Comparison of ENCODE assay signal across 14 cellular contexts in the genomic region with DNA sequence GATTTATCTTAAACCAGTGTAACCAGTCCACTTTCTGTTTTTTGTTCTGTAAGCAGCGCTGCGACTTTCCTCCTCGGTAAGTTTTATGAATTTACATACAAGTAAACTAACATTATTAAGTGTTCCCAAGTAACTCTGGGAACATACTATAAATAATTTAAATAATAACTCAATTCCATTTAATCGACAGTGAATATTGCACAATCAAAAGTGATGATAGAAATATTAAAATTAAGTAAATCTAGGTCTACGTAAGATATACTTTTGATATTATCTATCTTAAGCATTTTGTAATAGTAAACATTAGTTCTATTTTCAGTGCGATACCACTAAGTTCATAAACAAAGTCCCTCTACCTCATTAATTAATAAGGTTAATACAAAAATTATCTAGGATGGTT. TPM values are rescaled to one million over a fixed set of nuclear protein-coding genes. Genes with fewer than 3 reads are reported as not detected.
A peak's percentile ranks its signal among the peaks of the same experiment; 100 is the strongest.
DNase-seq lines count a peak whose midpoint lies in the region; ATAC-seq and TF ChIP-seq lines count a peak whose summit lies in the region.
"Had no signal": no experiment of that assay in that cellular context is flagged by ENCODE, and none has a peak within 500 bp of the region (broad histone marks: within the 10 kb centered on the region; RNA-seq: fewer than 3 reads in every experiment).

No MANE protein-coding gene starts in this region.

- ATAC-seq in Right ventricle myocardium superior (ENCODE audit: poor library complexity), result no peak
- no peak for ATAC-seq in gastrocnemius medialis
- ATAC-seq in HG03457 (IDR thresholded peaks at IDR 0.05; ENCODE audit: unreplicated experiment), result no peak
- no peak for ATAC-seq in GM18505 (IDR thresholded peaks at IDR 0.05; ENCODE audit: unreplicated experiment)

- TF ChIP-seq POLR2A in gastrocnemius medialis (IDR thresholded peaks at IDR 0.05) (no peak), GM18505 (IDR thresholded peaks at IDR 0.05; ENCODE audit: borderline replicate concordance, extremely low read depth, insufficient read depth, insufficient read length) (no peak)

- peak overlapping the region; percentile 94 to 100 for H3K27ac ChIP-seq in right atrium auricular region
- H3K27ac ChIP-seq in fibroblast of lung (ENCODE audit: insufficient read depth, low read length), result no peak overlapping the region
- peak overlapping the region; percentile 92 to 99 (median 98) for H3K27ac ChIP-seq in gastrocnemius medialis
- H3K27ac ChIP-seq in osteoblast (ENCODE audit: low read depth, low read length), result no peak overlapping the region
- H3K27ac ChIP-seq: GM23248 had no signal

- H3K9ac ChIP-seq in fibroblast of lung (ENCODE audit: insufficient read depth, low read length), result no peak overlapping the region
- H3K9ac ChIP-seq: GM23248 had no signal

- H3K4me2 ChIP-seq in fibroblast of lung (ENCODE audit: extremely low read depth, insufficient read depth, low read length) (peak overlapping the region; percentile 96), osteoblast (ENCODE audit: insufficient read depth, low read length) (no peak overlapping the region)

- H3K4me1 ChIP-seq in right atrium auricular region (peaks cover 0 to 77% of the 10 kb centered on the region in 2 donors), fibroblast of lung (ENCODE audit: control insufficient read depth, extremely low read depth, insufficient read depth, low read length) (peaks cover 3% of the 10 kb centered on the region), gastrocnemius medialis (peaks cover 77 to 87% of the 10 kb centered on the region in 2 donors), osteoblast (ENCODE audit: insufficient read depth, low read length) (peaks cover 21% of the 10 kb centered on the region)
- H3K4me1 ChIP-seq: Caco-2 had no signal

- no peaks in the 10 kb centered on the region for H4K20me1 ChIP-seq in fibroblast of lung (ENCODE audit: control insufficient read depth, extremely low read depth, insufficient read depth, low read length)
- peaks cover 15% of the 10 kb centered on the region for H4K20me1 ChIP-seq in osteoblast (ENCODE audit: insufficient read depth, low read length)

- H2AFZ ChIP-seq in fibroblast of lung (ENCODE audit: low read length), result no peak overlapping the region
- H2AFZ ChIP-seq in osteoblast (ENCODE audit: low read length), result no peak overlapping the region
- H2AFZ ChIP-seq: GM23248 had no signal

- no peak for TF ChIP-seq CTCF in right atrium auricular region (IDR thresholded peaks at IDR 0.05)
- no peak for TF ChIP-seq CTCF in fibroblast of lung (conservative IDR thresholded peaks at IDR 0.05 in 1 of 2, IDR thresholded peaks at IDR 0.05 in 1 of 2; ENCODE audit: low read depth in 1 of 2, low read length in 2 of 2)
- TF ChIP-seq CTCF in gastrocnemius medialis (IDR thresholded peaks at IDR 0.05 in 4 of 5, conservative IDR thresholded peaks at IDR 0.05 in 1 of 5), result no peak
- no peak for TF ChIP-seq CTCF in osteoblast (IDR thresholded peaks at IDR 0.05; ENCODE audit: extremely low read depth, low read depth, low read length)

- H3K36me3 ChIP-seq in right atrium auricular region (no peaks in the 10 kb centered on the region), fibroblast of lung (ENCODE audit: control insufficient read depth, insufficient read depth, low read length) (peaks cover 3% of the 10 kb centered on the region), gastrocnemius medialis (no peaks in the 10 kb centered on the region), osteoblast (ENCODE audit: insufficient read depth, low read length) (peaks cover 26% of the 10 kb centered on the region)

- H3K27me3 ChIP-seq in right atrium auricular region (no peaks in the 10 kb centered on the region), fibroblast of lung (ENCODE audit: control insufficient read depth, insufficient read depth, low read length) (no peaks in the 10 kb centered on the region), gastrocnemius medialis (no peaks in the 10 kb centered on the region), osteoblast (ENCODE audit: insufficient read depth, low read length) (no peaks in the 10 kb centered on the region)

- intact Hi-C loops in Right ventricle myocardium superior (cut with DNase I), result no loop called here
- intact Hi-C loops in gastrocnemius medialis (cut with DNase I; ENCODE audit: low total_unique reads), result loop anchor here (5.0 kb wide), 1 partner anchor 109 kb away; no protein-coding TSS in a partner anchor

- peaks cover 55% of the 10 kb centered on the region for H3K79me2 ChIP-seq in fibroblast of lung (ENCODE audit: control insufficient read depth, insufficient read depth, low read length)
- H3K79me2 ChIP-seq in osteoblast (ENCODE audit: insufficient read depth, low read length), result peaks cover 71% of the 10 kb centered on the region

- DNase-seq in right atrium auricular region (ENCODE audit: low spot score) (no peak), Right ventricle myocardium superior (no peak), fibroblast of lung (ENCODE audit: low read depth in 2 of 2) (no peak), gastrocnemius medialis (no peak), mucosa of gallbladder (ENCODE audit: low spot score) (no peak), osteoblast (ENCODE audit: insufficient read length, low spot score, missing footprints) (no peak)
- DNase-seq: AML-193, Caco-2, GM23248, NCI-H1436, NCI-H2029 treated with DMSO at 0.1 percent for 48 hours, NCI-H510A treated with DMSO at 0.1 percent for 48 hours had no signal

- H3K9me3 ChIP-seq in right atrium auricular region (no peaks in the 10 kb centered on the region), fibroblast of lung (ENCODE audit: control insufficient read depth, insufficient read depth, low read depth, low read length) (no peaks in the 10 kb centered on the region), gastrocnemius medialis (no peaks in the 10 kb centered on the region), osteoblast (ENCODE audit: low read depth, low read length) (no peaks in the 10 kb centered on the region)
- H3K9me3 ChIP-seq: Caco-2 had no signal

- in situ Hi-C loops in gastrocnemius medialis (cut with MboI; ENCODE audit: low sequenced_read_pairs in 4 of 4), result loop anchor here in 2 of 4 donors (10.0 to 25.0 kb wide), 2 partner anchors 51 to 294 kb away; no protein-coding TSS in a partner anchor

- no peak overlapping the region for H3K4me3 ChIP-seq in right atrium auricular region
- H3K4me3 ChIP-seq in fibroblast of lung (replicated peaks in 1 of 4; ENCODE audit: control extremely low read depth in 1 of 4, insufficient read depth in 1 of 4, low read depth in 3 of 4, low read length in 4 of 4), result peak overlapping the region; percentile 11 to 51 (median 40)
- H3K4me3 ChIP-seq in gastrocnemius medialis, result peak overlapping the region in 3 of 4 donors; percentile 85 to 91 (median 87)
- H3K4me3 ChIP-seq in osteoblast (ENCODE audit: insufficient read depth, low read length), result no peak overlapping the region
- H3K4me3 ChIP-seq: GM23248 had no signal

RNA-seq across cellular contexts. Expression of a gene that starts 7.8 kb away (rescaled TPM):
- total RNA-seq in right atrium auricular region (10 to 100 TPM; 74.4 to 80.1 TPM), Right ventricle myocardium superior (104 TPM), fibroblast of lung (36.3 and 56.0 TPM in 2 replicates), gastrocnemius medialis (10 to 100 TPM; 24.0 to 40.9 (median 30.6) TPM), mucosa of gallbladder (116 TPM), osteoblast (21.0 and 26.2 TPM in 2 replicates)
- polyA plus RNA-seq in fibroblast of lung, result 29.3 and 46.5 TPM in 2 replicates
- polyA plus RNA-seq in fibroblast of lung (2012), result 17.0 and 20.4 TPM in 2 replicates
- polyA minus RNA-seq in fibroblast of lung (ENCODE audit: low replicate concordance), result 69.4 and 157 TPM in 2 replicates

Comparison
In these comparisons a context has a peak if more than half of its experiments do, and no peak if none do; other contexts are left out.
1. H3K27ac ChIP-seq: peak in right atrium auricular region (2 of 2) and gastrocnemius medialis (4 of 4); none in fibroblast of lung (single experiment) and osteoblast (single experiment).
2. H3K4me3 ChIP-seq: peak in fibroblast of lung (4 of 4) and gastrocnemius medialis (3 of 4); none in right atrium auricular region (0 of 2) and osteoblast (single experiment).